Comparison of ENCODE assay signal across 9 cellular contexts in genomic region chr11:60251485-60252207, GRCh38. TPM values are rescaled to one million over a fixed set of nuclear protein-coding genes. Genes with fewer than 3 reads are reported as not detected.
DNase-seq lines count a peak whose midpoint lies in the region; ATAC-seq and TF ChIP-seq lines count a peak whose summit lies in the region.
"Had no signal": no experiment of that assay in that cellular context is flagged by ENCODE, and none has a peak within 500 bp of the region (broad histone marks: within the 10 kb centered on the region; RNA-seq: fewer than 3 reads in every experiment).

No MANE protein-coding gene starts in this region.

- H2AFZ ChIP-seq in DND-41 (ENCODE audit: low read depth, low read length): no peak overlapping the region

- TF ChIP-seq CTCF in DND-41 (IDR thresholded peaks at IDR 0.05; ENCODE audit: borderline replicate concordance, extremely low read depth, low read length, poor library complexity, severe bottlenecking): peak; percentile 33
- peak; percentile 58 for TF ChIP-seq CTCF in activated CD8-positive, alpha-beta T cell treated with anti-CD3 and anti-CD28 coated beads for 36 hours (IDR thresholded peaks at IDR 0.05)

- H3K27ac ChIP-seq in DND-41 (ENCODE audit: low read length): no peak overlapping the region

- POLR2A ChIA-PET in activated CD8-positive, alpha-beta T cell treated with anti-CD3 and anti-CD28 coated beads for 36 hours (lab: Charles Lee): no interaction called here

- CTCF ChIA-PET in activated CD8-positive, alpha-beta T cell treated with anti-CD3 and anti-CD28 coated beads for 36 hours (lab: Charles Lee): interaction anchor here (0.7 to 2.0 kb wide), 13 partner anchors 11 to 496 kb away, joined by 3 to 10 read pairs (median 4); partner anchors contain the start of gene STX3

- H3K4me1 ChIP-seq in DND-41 (ENCODE audit: insufficient read depth, low read length): no peaks in the 10 kb centered on the region

- H3K9ac ChIP-seq in DND-41 (ENCODE audit: low read depth, low read length): no peak overlapping the region

- no peaks in the 10 kb centered on the region for H3K4me1 Mint-ChIP-seq in activated CD8-positive, alpha-beta T cell treated with anti-CD3 and anti-CD28 coated beads for 36 hours (ENCODE audit: low read depth)
- H3K4me1 Mint-ChIP-seq: central memory CD8-positive, alpha-beta T cell had no signal

- no peak for DNase-seq in DND-41
- peak; percentile 63 for DNase-seq in KG1 (lab: John Stamatoyannopoulos, UW)
- DNase-seq in activated CD8-positive, alpha-beta T cell treated with anti-CD3 and anti-CD28 coated beads for 36 hours: peak; percentile 32
- DNase-seq in iris pigment epithelial cell (ENCODE audit: low read depth): peak; percentile 24
- no peak for DNase-seq in SKM-1 treated with dmso at 0.1 percent for 144 hours (lab: John Stamatoyannopoulos, UW; ENCODE audit: unreplicated experiment)
- no peak for DNase-seq in activated gamma-delta T cell treated with Interleukin-2 at 50 U/mL for 16 hours
- DNase-seq in occipital lobe (lab: John Stamatoyannopoulos, UW): no peak

- H3K36me3 ChIP-seq in DND-41 (ENCODE audit: insufficient read depth, low read length): no peaks in the 10 kb centered on the region

- H3K4me3 ChIP-seq in DND-41 (ENCODE audit: low read depth in 1 of 2, low read length in 2 of 2): no peak overlapping the region

- peaks cover 26% of the 10 kb centered on the region for H3K9me3 ChIP-seq in DND-41 (ENCODE audit: insufficient read depth, low read length, severe bottlenecking)

- H3K27me3 ChIP-seq in DND-41 (ENCODE audit: insufficient read depth, low read length, poor library complexity): no peaks in the 10 kb centered on the region

- no peaks in the 10 kb centered on the region for H3K79me2 ChIP-seq in DND-41 (ENCODE audit: insufficient read depth, low read length)

- intact Hi-C loops in activated CD8-positive, alpha-beta T cell treated with anti-CD3 and anti-CD28 coated beads for 36 hours (cut with micrococcal nuclease): no loop called here

- H3K36me3 Mint-ChIP-seq in activated CD8-positive, alpha-beta T cell treated with anti-CD3 and anti-CD28 coated beads for 36 hours (ENCODE audit: low read depth): no peaks in the 10 kb centered on the region

- peaks cover 4% of the 10 kb centered on the region for H3K9me3 Mint-ChIP-seq in activated CD8-positive, alpha-beta T cell treated with anti-CD3 and anti-CD28 coated beads for 36 hours
- H3K9me3 Mint-ChIP-seq: central memory CD8-positive, alpha-beta T cell had no signal

- H3K27ac Mint-ChIP-seq in activated CD8-positive, alpha-beta T cell treated with anti-CD3 and anti-CD28 coated beads for 36 hours: no peak overlapping the region

- H4K20me1 ChIP-seq in DND-41 (ENCODE audit: insufficient read depth, low read length): no peaks in the 10 kb centered on the region

- no peak overlapping the region for H3K4me3 Mint-ChIP-seq in activated CD8-positive, alpha-beta T cell treated with anti-CD3 and anti-CD28 coated beads for 36 hours
- H3K4me3 Mint-ChIP-seq: central memory CD8-positive, alpha-beta T cell had no signal

- H3K27me3 Mint-ChIP-seq in activated CD8-positive, alpha-beta T cell treated with anti-CD3 and anti-CD28 coated beads for 36 hours: peaks cover 21% of the 10 kb centered on the region

- no peak overlapping the region for H3K4me2 ChIP-seq in DND-41 (ENCODE audit: insufficient read depth, low read length)

- no peak for ATAC-seq in DND-41 (ENCODE audit: insufficient read depth, low read depth)
- no peak for ATAC-seq in activated CD8-positive, alpha-beta T cell treated with anti-CD3 and anti-CD28 coated beads for 36 hours
- no peak for ATAC-seq in HG03432 (IDR thresholded peaks at IDR 0.05; ENCODE audit: unreplicated experiment)

RNA-seq across cellular contexts. Expression of gene MS4A4E, which starts 8.7 kb away (rescaled TPM):
- not detected for total RNA-seq in activated CD8-positive, alpha-beta T cell treated with anti-CD3 and anti-CD28 coated beads for 36 hours
- total RNA-seq in occipital lobe: not detected

RNA-seq across cellular contexts. Expression of gene MS4A4A, which starts 28.8 kb away (rescaled TPM):
- not detected for total RNA-seq in activated CD8-positive, alpha-beta T cell treated with anti-CD3 and anti-CD28 coated beads for 36 hours
- 4.4 TPM for total RNA-seq in occipital lobe

Comparison
In these comparisons a context has a peak if more than half of its experiments do, and no peak if none do; other contexts are left out.
1. DNase-seq: peak in KG1 (single experiment), activated CD8-positive, alpha-beta T cell treated with anti-CD3 and anti-CD28 coated beads for 36 hours (single experiment) and iris pigment epithelial cell (single experiment); none in DND-41 (single experiment), SKM-1 treated with dmso at 0.1 percent for 144 hours (single experiment), activated gamma-delta T cell treated with Interleukin-2 at 50 U/mL for 16 hours (single experiment) and occipital lobe (single experiment).